In genomic region chrX:71541546-71542022, GRCh38 we compare ENCODE assay signal across 8 cellular contexts. TPM values are rescaled to one million over a fixed set of nuclear protein-coding genes. Genes with fewer than 3 reads are reported as not detected.
A peak's percentile ranks its signal among the peaks of the same experiment; 100 is the strongest.
DNase-seq lines count a peak whose midpoint lies in the region; ATAC-seq and TF ChIP-seq lines count a peak whose summit lies in the region.

No MANE protein-coding gene starts in this region.

- H3K4me3 ChIP-seq in GM08714 (ENCODE audit: low read length) = peak overlapping the region; percentile 11; the same call in 1 of the 2 replicates
- no peak overlapping the region for H3K4me3 ChIP-seq in fibroblast of mammary gland (ENCODE audit: control insufficient read depth, low read depth, low read length)

- ATAC-seq in HG02610 (IDR thresholded peaks at IDR 0.05; ENCODE audit: unreplicated experiment) (peak; percentile 39), GM21528 (IDR thresholded peaks at IDR 0.05; ENCODE audit: low FRiP score, unreplicated experiment) (no peak)

- TF ChIP-seq CTCF in fibroblast of mammary gland (conservative IDR thresholded peaks at IDR 0.05; ENCODE audit: control insufficient read depth, insufficient read depth, low read depth, low read length) = no peak

- DNase-seq in SIG-M5 treated with dmso at 0.1 percent for 504 hours (lab: John Stamatoyannopoulos, UW; ENCODE audit: unreplicated experiment) = peak; percentile 59
- DNase-seq in fibroblast of mammary gland (ENCODE audit: low read depth) = peak; percentile 66
- no peak for DNase-seq in kidney glomerular epithelial cell (lab: John Stamatoyannopoulos, UW)
- DNase-seq in mucosa of gallbladder (ENCODE audit: low spot score) = no peak
- no peak for DNase-seq in cortex of kidney (lab: John Stamatoyannopoulos, UW)

RNA-seq across cellular contexts. Expression of gene OGT, which starts 8.7 kb away (rescaled TPM):
- 139 TPM for total RNA-seq in mucosa of gallbladder

RNA-seq across cellular contexts. Expression of gene GCNA, which starts 36.7 kb away (rescaled TPM):
- total RNA-seq in mucosa of gallbladder = 2.0 TPM

Comparison
In these comparisons a context has a peak if more than half of its experiments do, and no peak if none do; other contexts are left out.
1. DNase-seq: peak in SIG-M5 treated with dmso at 0.1 percent for 504 hours (single experiment) and fibroblast of mammary gland (single experiment); none in kidney glomerular epithelial cell (single experiment), mucosa of gallbladder (single experiment) and cortex of kidney (single experiment).